ENCODE assay signal across 9 cellular contexts in genomic region chr1:29238601-29238964, GRCh38. TPM values are rescaled to one million over a fixed set of nuclear protein-coding genes. Genes with fewer than 3 reads are reported as not detected.
A peak's percentile ranks its signal among the peaks of the same experiment; 100 is the strongest.
DNase-seq lines count a peak whose midpoint lies in the region; TF ChIP-seq lines count a peak whose summit lies in the region.
"Had no signal": no experiment of that assay in that cellular context is flagged by ENCODE, and none has a peak within 500 bp of the region (broad histone marks: within the 10 kb centered on the region; RNA-seq: fewer than 3 reads in every experiment).

No MANE protein-coding gene starts in this region.

- H3K9me3 Mint-ChIP-seq in activated CD4-positive, alpha-beta T cell treated with anti-CD3 and anti-CD28 coated beads, Interleukin-2, amount 10 ng/mL, durations not matched to agents 24 days and 14 days = no peaks in the 10 kb centered on the region

- no peak for TF ChIP-seq POLR2A in stomach (IDR thresholded peaks at IDR 0.05)

- peaks cover 28% of the 10 kb centered on the region for H3K4me1 ChIP-seq in adipocyte (ENCODE audit: control insufficient read depth, insufficient read depth, low read length)
- H3K4me1 ChIP-seq in stomach = peaks cover 13 to 36% (median 29%) of the 10 kb centered on the region in 4 donors

- peaks cover 58% of the 10 kb centered on the region for H3K27me3 Mint-ChIP-seq in activated CD4-positive, alpha-beta T cell treated with anti-CD3 and anti-CD28 coated beads, Interleukin-2, amount 10 ng/mL, durations not matched to agents 24 days and 14 days

- H3K4me3 Mint-ChIP-seq in activated CD4-positive, alpha-beta T cell treated with anti-CD3 and anti-CD28 coated beads, Interleukin-2, amount 10 ng/mL, durations not matched to agents 24 days and 14 days = peak overlapping the region; percentile 79

- H3K4me1 Mint-ChIP-seq in activated CD4-positive, alpha-beta T cell treated with anti-CD3 and anti-CD28 coated beads, Interleukin-2, amount 10 ng/mL, durations not matched to agents 24 days and 14 days = peaks cover 16% of the 10 kb centered on the region

- no peaks in the 10 kb centered on the region for H3K36me3 ChIP-seq in adipocyte (ENCODE audit: control insufficient read depth, insufficient read depth, low read length, severe bottlenecking)
- H3K36me3 ChIP-seq in stomach = no peaks in the 10 kb centered on the region

- WGBS in stomach, 5 donors = 36 to 45% (median 39%) methylated on average over 11 to 12 of the region's 12 CpGs

- no peak overlapping the region for H3K27ac Mint-ChIP-seq in activated CD4-positive, alpha-beta T cell treated with anti-CD3 and anti-CD28 coated beads, Interleukin-2, amount 10 ng/mL, durations not matched to agents 24 days and 14 days

- H3K9me3 ChIP-seq in adipocyte (ENCODE audit: control insufficient read depth, low read length) (no peaks in the 10 kb centered on the region), stomach (no peaks in the 10 kb centered on the region)

- TF ChIP-seq CTCF in stomach (IDR thresholded peaks at IDR 0.05) = no peak

- TF ChIP-seq EP300 in stomach (IDR thresholded peaks at IDR 0.05) = no peak

- intact Hi-C loops in activated CD4-positive, alpha-beta T cell treated with anti-CD3 and anti-CD28 coated beads, Interleukin-2, amount 10 ng/mL, durations not matched to agents 24 days and 14 days (cut with micrococcal nuclease) = loop anchor here (5.0 kb wide), 3 partner anchors 104 to 1469 kb away; no protein-coding TSS in a partner anchor
- intact Hi-C loops in stomach (cut with DNase I; ENCODE audit: low total_unique reads) = loop anchor here (10.0 kb wide), 1 partner anchor 1466 kb away; no protein-coding TSS in a partner anchor

- no peak for DNase-seq in activated CD4-positive, alpha-beta T cell treated with anti-CD3 and anti-CD28 coated beads, Interleukin-2, amount 10 ng/mL, durations not matched to agents 24 days and 14 days
- no peak for DNase-seq in activated CD4-positive, alpha-beta T cell treated with anti-CD3 and anti-CD28 coated beads for 48 hours
- DNase-seq in adipocyte (ENCODE audit: low read depth) (peak; percentile 34), islet precursor cell (peak; percentile 62), stomach (no peak), SHP77 treated with DMSO at 0.1 percent for 48 hours (lab: John Stamatoyannopoulos, UW) (no peak), kidney tubule cell (ENCODE audit: low spot score) (no peak), ecto neural progenitor cell (ENCODE audit: low spot score) (no peak)
- DNase-seq: NCI-H345 had no signal

- H3K36me3 Mint-ChIP-seq in activated CD4-positive, alpha-beta T cell treated with anti-CD3 and anti-CD28 coated beads, Interleukin-2, amount 10 ng/mL, durations not matched to agents 24 days and 14 days (ENCODE audit: low read depth) = peaks cover 2% of the 10 kb centered on the region

- H3K4me3 ChIP-seq in adipocyte (ENCODE audit: low read length) = peak overlapping the region; percentile 80
- peak overlapping the region; percentile 67 to 78 (median 72) for H3K4me3 ChIP-seq in stomach

- H3K27me3 ChIP-seq in adipocyte (replicated peaks; ENCODE audit: control insufficient read depth, insufficient read depth, low read length) (no peaks in the 10 kb centered on the region), stomach (peaks cover 0 to 38% (median 7%) of the 10 kb centered on the region in 3 donors)

- H3K9ac ChIP-seq in adipocyte (ENCODE audit: low read length) = peak overlapping the region; percentile 84

- peak overlapping the region in 4 of 5 donors; percentile 67 to 80 (median 75) for H3K27ac ChIP-seq in stomach

RNA-seq across cellular contexts. Expression of gene PTPRU, which starts 2.3 kb away (rescaled TPM):
- 0.47 and 0.95 TPM in 2 replicates for total RNA-seq in activated CD4-positive, alpha-beta T cell treated with anti-CD3 and anti-CD28 coated beads, Interleukin-2, amount 10 ng/mL, durations not matched to agents 24 days and 14 days
- total RNA-seq in stomach = 10 to 100 TPM in 2 of 5 donors, 1 to 10 TPM in 2, under 1 TPM in 1; 0.29 to 17.5 (median 8.0) TPM
- polyA plus RNA-seq in stomach = 1 to 10 TPM; 4.9 to 5.4 (median 5.2) TPM

RNA-seq across cellular contexts. Expression of gene MECR, which starts 7.8 kb away (rescaled TPM):
- total RNA-seq in activated CD4-positive, alpha-beta T cell treated with anti-CD3 and anti-CD28 coated beads, Interleukin-2, amount 10 ng/mL, durations not matched to agents 24 days and 14 days = 36.4 and 41.3 TPM in 2 replicates
- total RNA-seq in stomach = 10 to 100 TPM in 4 of 5 donors, 1 to 10 TPM in 1; 8.9 to 47.8 (median 17.4) TPM
- polyA plus RNA-seq in stomach = 10 to 100 TPM; 16.0 to 20.1 (median 18.2) TPM

RNA-seq across cellular contexts. Expression of gene SRSF4, which starts 56.9 kb away (rescaled TPM):
- 138 and 141 TPM in 2 replicates for total RNA-seq in activated CD4-positive, alpha-beta T cell treated with anti-CD3 and anti-CD28 coated beads, Interleukin-2, amount 10 ng/mL, durations not matched to agents 24 days and 14 days
- total RNA-seq in stomach = 100 to 1,000 TPM in 1 of 5 donors, 10 to 100 TPM in 4; 25.1 to 328 (median 65.8) TPM
- 10 to 100 TPM; 38.9 to 56.5 (median 49.6) TPM for polyA plus RNA-seq in stomach

Comparison
In these comparisons a context has a peak if more than half of its experiments do, and no peak if none do; other contexts are left out.
1. DNase-seq: peak in adipocyte (single experiment) and islet precursor cell (single experiment); none in activated CD4-positive, alpha-beta T cell treated with anti-CD3 and anti-CD28 coated beads, Interleukin-2, amount 10 ng/mL, durations not matched to agents 24 days and 14 days (single experiment), activated CD4-positive, alpha-beta T cell treated with anti-CD3 and anti-CD28 coated beads for 48 hours (single experiment), stomach (single experiment), SHP77 treated with DMSO at 0.1 percent for 48 hours (single experiment), kidney tubule cell (single experiment) and ecto neural progenitor cell (single experiment).